ENCODE assay signal across 23 cellular contexts in genomic region chr11:133406493-133406892, GRCh38.
"Had no signal": no experiment of that assay in that cellular context is flagged by ENCODE, and none has a peak within 500 bp of the region (broad histone marks: within the 10 kb centered on the region; RNA-seq: fewer than 3 reads in every experiment).

No MANE protein-coding gene starts in this region.

- DNase-seq: colonic mucosa; cortex of kidney; effector CD8-positive, alpha-beta T cell; effector memory CD8-positive, alpha-beta T cell; endodermal cell; erythroblast; foreskin keratinocyte; heart left ventricle; hippocampal formation; left cardiac atrium; left lung; left ventricle myocardium superior; lower lobe of right lung; mesendoderm; midbrain; naive thymus-derived CD4-positive, alpha-beta T cell had no signal

- H3K36me3 ChIP-seq: colonic mucosa, gastroesophageal sphincter, heart left ventricle, left lung, lower lobe of right lung had no signal

- H3K4me1 ChIP-seq: colonic mucosa, foreskin keratinocyte, gastroesophageal sphincter, heart left ventricle, left lung, lower lobe of right lung had no signal

- H3K27me3 ChIP-seq: colonic mucosa, foreskin keratinocyte, gastroesophageal sphincter, heart left ventricle, left lung had no signal

- H3K9me3 ChIP-seq: colonic mucosa, gastroesophageal sphincter, heart left ventricle, left lung, lower lobe of right lung had no signal

- H3K27ac ChIP-seq: colonic mucosa, epithelial cell of prostate, foreskin keratinocyte, gastroesophageal sphincter, heart left ventricle, left lung, lower lobe of right lung had no signal

- ATAC-seq: effector memory CD8-positive, alpha-beta T cell; esophagus mucosa; foreskin keratinocyte; gastroesophageal sphincter; heart left ventricle; left cardiac atrium; left ventricle myocardium superior; naive thymus-derived CD4-positive, alpha-beta T cell had no signal

- FAIRE-seq: endometrium, frontal cortex, islet of Langerhans, keratinocyte had no signal

- H3K4me3 ChIP-seq: colonic mucosa, gastroesophageal sphincter, heart left ventricle, left lung, lower lobe of right lung had no signal
